In the genomic region with DNA sequence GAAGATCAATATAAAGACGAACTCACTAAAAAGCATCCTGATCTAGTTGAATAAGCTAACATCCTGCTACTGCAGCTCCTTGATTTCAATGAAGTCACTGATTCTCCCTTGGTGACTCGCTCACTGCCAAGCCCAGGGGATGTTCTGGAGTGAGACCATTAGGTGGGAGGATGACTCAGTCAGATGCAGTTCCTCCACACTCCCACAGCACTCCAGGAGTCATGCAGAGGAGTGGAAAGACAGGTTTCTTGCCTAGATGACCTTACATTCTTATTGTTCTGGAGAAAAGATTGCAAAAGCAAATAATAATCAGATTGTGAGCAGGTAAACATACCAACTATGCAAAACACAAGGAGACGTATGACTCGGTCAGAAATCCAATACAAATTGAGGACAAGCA, we compare ENCODE assay signal across 10 cellular contexts. TPM values are rescaled to one million over a fixed set of nuclear protein-coding genes. Genes with fewer than 3 reads are reported as not detected.
DNase-seq lines count a peak whose midpoint lies in the region; ATAC-seq lines count a peak whose summit lies in the region.
"Had no signal": no experiment of that assay in that cellular context is flagged by ENCODE, and none has a peak within 500 bp of the region (broad histone marks: within the 10 kb centered on the region; RNA-seq: fewer than 3 reads in every experiment).

No MANE protein-coding gene starts in this region.

- peak; percentile 54 for DNase-seq in CD1c-positive myeloid dendritic cell (ENCODE audit: extremely low spot score)
- peak; percentile 78 for DNase-seq in HT1080 (ENCODE audit: low read depth)
- peak; percentile 13 to 61 for DNase-seq in T47D (ENCODE audit: low read depth in 1 of 2, low spot score in 1 of 2)
- DNase-seq in non-pigmented ciliary epithelial cell (ENCODE audit: low read depth) = peak; percentile 79
- no peak for DNase-seq in cerebellar nuclear complex (lab: John Stamatoyannopoulos, UW)
- DNase-seq in SK-N-DZ (ENCODE audit: low spot score) = no peak
- DNase-seq in C1 segment of cervical spinal cord (lab: John Stamatoyannopoulos, UW) = no peak
- DNase-seq: activated naive CD8-positive, alpha-beta T cell treated with anti-CD3 and anti-CD28 coated beads, Interleukin-2, amount 10 ng/mL, durations not matched to agents 7 days and 5 days; NCI-H1436 had no signal

- no peak for ATAC-seq in HG02938 (IDR thresholded peaks at IDR 0.05; ENCODE audit: unreplicated experiment)

- in situ Hi-C loops in T47D (cut with HindIII; ENCODE audit: low pct_unique_long_range_greater_than_20kb, low sequenced_read_pairs) = no loop called here

RNA-seq across cellular contexts. Expression of a gene that starts 15.3 kb away (rescaled TPM):
- not detected in 2 replicates for total RNA-seq in HT1080 (2014; rRNA removed; shearing (Covaris generic))
- polyA plus RNA-seq in HT1080 (2015; cell fraction: cytosol; rRNA removed) = 0.03 TPM in 2 replicates
- polyA plus RNA-seq in HT1080 (2015; cell fraction: nucleus; rRNA removed) = 0.03 TPM in 1 of 2 replicates, not detected in the other
- not detected in 2 replicates for polyA plus RNA-seq in SK-N-DZ (2014; cell fraction: cytosol; rRNA removed)
- not detected in 2 replicates for polyA plus RNA-seq in SK-N-DZ (2014; cell fraction: nucleus; rRNA removed)

Comparison
In these comparisons a context has a peak if more than half of its experiments do, and no peak if none do; other contexts are left out.
1. DNase-seq: peak in CD1c-positive myeloid dendritic cell (single experiment), HT1080 (single experiment), T47D (2 of 2) and non-pigmented ciliary epithelial cell (single experiment); none in cerebellar nuclear complex (0 of 2), SK-N-DZ (single experiment) and C1 segment of cervical spinal cord (0 of 14).